In the genomic region with DNA sequence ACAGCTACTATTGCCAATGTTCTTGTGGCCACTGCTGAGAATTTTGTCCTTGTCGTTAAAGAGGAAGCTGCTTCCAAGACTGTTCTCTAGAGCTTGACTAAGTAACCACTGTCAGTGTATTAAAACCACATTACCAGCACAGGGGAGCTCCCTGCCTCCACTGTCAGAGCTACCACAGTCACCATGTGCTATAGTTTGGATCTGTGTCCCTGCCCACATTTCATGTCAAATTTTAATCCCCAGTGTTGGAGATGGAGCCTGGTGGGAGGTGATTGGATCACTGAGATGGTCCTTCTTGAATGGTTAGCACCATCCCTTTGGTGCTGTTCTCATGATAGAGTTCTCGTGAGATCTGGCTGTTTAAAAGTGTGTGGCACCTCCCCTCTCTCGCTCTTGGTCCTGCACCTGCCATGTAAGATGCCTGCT, we compare ENCODE assay signal across 9 cellular contexts. TPM values are rescaled to one million over a fixed set of nuclear protein-coding genes. Genes with fewer than 3 reads are reported as not detected.
A peak's percentile ranks its signal among the peaks of the same experiment; 100 is the strongest.
DNase-seq lines count a peak whose midpoint lies in the region; ATAC-seq, FAIRE-seq and TF ChIP-seq lines count a peak whose summit lies in the region.
"Had no signal": no experiment of that assay in that cellular context is flagged by ENCODE, and none has a peak within 500 bp of the region (broad histone marks: within the 10 kb centered on the region; RNA-seq: fewer than 3 reads in every experiment).

No MANE protein-coding gene starts in this region.

- POLR2A ChIA-PET in activated CD4-positive, alpha-beta memory T cell treated with anti-CD3 and anti-CD28 coated beads, Interleukin-2, amount 10 ng/mL, durations not matched to agents 7 days and 5 days (lab: Charles Lee): interaction anchor here (1.0 to 2.5 kb wide), 5 partner anchors 23 to 228 kb away, joined by 3 to 11 read pairs (median 5); a partner anchor contains a TSS

- peaks cover 25% of the 10 kb centered on the region for H3K36me3 Mint-ChIP-seq in activated CD4-positive, alpha-beta memory T cell treated with anti-CD3 and anti-CD28 coated beads, Interleukin-2, amount 10 ng/mL, durations not matched to agents 7 days and 5 days (ENCODE audit: low read depth)
- H3K36me3 Mint-ChIP-seq in stimulated activated effector memory CD8-positive, alpha-beta T cell treated with anti-CD3 and anti-CD28 coated beads, Interleukin-12 subunit alpha, Interleukin-12 subunit beta, amount 100 ng/mL, for 72 hours: no peaks in the 10 kb centered on the region

- no peak for TF ChIP-seq POLR2A in GM12892 (IDR thresholded peaks at IDR 0.05; ENCODE audit: low read depth, low read length)

- H3K4me3 Mint-ChIP-seq in activated CD4-positive, alpha-beta memory T cell treated with anti-CD3 and anti-CD28 coated beads, Interleukin-2, amount 10 ng/mL, durations not matched to agents 7 days and 5 days: no peak overlapping the region
- H3K4me3 Mint-ChIP-seq in stimulated activated effector memory CD8-positive, alpha-beta T cell treated with anti-CD3 and anti-CD28 coated beads, Interleukin-12 subunit alpha, Interleukin-12 subunit beta, amount 100 ng/mL, for 72 hours: peak overlapping the region; percentile 15

- peaks cover 15% of the 10 kb centered on the region for H3K9me3 Mint-ChIP-seq in activated CD4-positive, alpha-beta memory T cell treated with anti-CD3 and anti-CD28 coated beads, Interleukin-2, amount 10 ng/mL, durations not matched to agents 7 days and 5 days
- H3K9me3 Mint-ChIP-seq in stimulated activated effector memory CD8-positive, alpha-beta T cell treated with anti-CD3 and anti-CD28 coated beads, Interleukin-12 subunit alpha, Interleukin-12 subunit beta, amount 100 ng/mL, for 72 hours: peaks cover 9% of the 10 kb centered on the region

- CTCF ChIA-PET in activated CD4-positive, alpha-beta memory T cell treated with anti-CD3 and anti-CD28 coated beads, Interleukin-2, amount 10 ng/mL, durations not matched to agents 7 days and 5 days (lab: Charles Lee): interaction anchor here (0.6 to 0.9 kb wide), 4 partner anchors 9 to 90 kb away, joined by 3 to 4 read pairs (median 4); no protein-coding TSS in a partner anchor

- peak overlapping the region; percentile 76 for H3K27ac Mint-ChIP-seq in activated CD4-positive, alpha-beta memory T cell treated with anti-CD3 and anti-CD28 coated beads, Interleukin-2, amount 10 ng/mL, durations not matched to agents 7 days and 5 days
- H3K27ac Mint-ChIP-seq in stimulated activated effector memory CD8-positive, alpha-beta T cell treated with anti-CD3 and anti-CD28 coated beads, Interleukin-12 subunit alpha, Interleukin-12 subunit beta, amount 100 ng/mL, for 72 hours: no peak overlapping the region

- no peaks in the 10 kb centered on the region for H3K27me3 Mint-ChIP-seq in activated CD4-positive, alpha-beta memory T cell treated with anti-CD3 and anti-CD28 coated beads, Interleukin-2, amount 10 ng/mL, durations not matched to agents 7 days and 5 days

- DNase-seq in NCI-H82 (lab: John Stamatoyannopoulos, UW) (peak; percentile 6), NCI-H82 treated with DMSO at 0.1 percent for 48 hours (lab: John Stamatoyannopoulos, UW; ENCODE audit: unreplicated experiment) (no peak), GM12892 (ENCODE audit: insufficient read length) (no peak), COLO668 (lab: John Stamatoyannopoulos, UW; ENCODE audit: unreplicated experiment) (no peak)
- peak; percentile 63 for DNase-seq in activated CD4-positive, alpha-beta memory T cell treated with anti-CD3 and anti-CD28 coated beads, Interleukin-2, amount 10 ng/mL, durations not matched to agents 7 days and 5 days
- DNase-seq in stimulated activated effector memory CD8-positive, alpha-beta T cell treated with anti-CD3 and anti-CD28 coated beads, Interleukin-12 subunit alpha, Interleukin-12 subunit beta, amount 100 ng/mL, for 72 hours (ENCODE audit: low spot score in 2 of 2): peak in 1 of 2 donors; percentile 58

- H3K4me1 Mint-ChIP-seq in activated CD4-positive, alpha-beta memory T cell treated with anti-CD3 and anti-CD28 coated beads, Interleukin-2, amount 10 ng/mL, durations not matched to agents 7 days and 5 days: peaks cover 38% of the 10 kb centered on the region
- H3K4me1 Mint-ChIP-seq in stimulated activated effector memory CD8-positive, alpha-beta T cell treated with anti-CD3 and anti-CD28 coated beads, Interleukin-12 subunit alpha, Interleukin-12 subunit beta, amount 100 ng/mL, for 72 hours: peaks cover 33% of the 10 kb centered on the region

- FAIRE-seq in GM12892 (lab: Jason Lieb, UNC): no peak
- FAIRE-seq: A204.1 had no signal

- ATAC-seq in HG03159 (IDR thresholded peaks at IDR 0.05; ENCODE audit: unreplicated experiment) (peak; percentile 66), HG03196 (IDR thresholded peaks at IDR 0.05; ENCODE audit: unreplicated experiment) (no peak)
- ATAC-seq in stimulated activated effector memory CD8-positive, alpha-beta T cell treated with anti-CD3 and anti-CD28 coated beads, Interleukin-12 subunit alpha, Interleukin-12 subunit beta, amount 100 ng/mL, for 72 hours: peak; percentile 98

RNA-seq across cellular contexts. Expression of a gene that starts 23.2 kb away (rescaled TPM):
- 100 to 1,000 TPM; 290 to 291 TPM for total RNA-seq in activated CD4-positive, alpha-beta memory T cell treated with anti-CD3 and anti-CD28 coated beads, Interleukin-2, amount 10 ng/mL, durations not matched to agents 7 days and 5 days
- polyA plus RNA-seq in GM12892 (2012; ENCODE audit: missing spikeins): 110 TPM

Comparison
In these comparisons a context has a peak if more than half of its experiments do, and no peak if none do; other contexts are left out.
1. DNase-seq: peak in NCI-H82 (single experiment) and activated CD4-positive, alpha-beta memory T cell treated with anti-CD3 and anti-CD28 coated beads, Interleukin-2, amount 10 ng/mL, durations not matched to agents 7 days and 5 days (single experiment); none in NCI-H82 treated with DMSO at 0.1 percent for 48 hours (single experiment), GM12892 (single experiment) and COLO668 (single experiment).